ENCODE assay signal across 30 cellular contexts in genomic region chr17:41891135-41892065, GRCh38. TPM values are rescaled to one million over a fixed set of nuclear protein-coding genes. Genes with fewer than 3 reads are reported as not detected.
DNase-seq lines count a peak whose midpoint lies in the region; ATAC-seq and TF ChIP-seq lines count a peak whose summit lies in the region.
"Had no signal": no experiment of that assay in that cellular context is flagged by ENCODE, and none has a peak within 500 bp of the region (broad histone marks: within the 10 kb centered on the region; RNA-seq: fewer than 3 reads in every experiment).

No MANE protein-coding gene starts in this region.

- no peak for TF ChIP-seq POLR2A in Peyer's patch (IDR thresholded peaks at IDR 0.05)

- no peak overlapping the region for H3K27ac Mint-ChIP-seq in glutamatergic neuron (ENCODE audit: unreplicated experiment)
- H3K27ac Mint-ChIP-seq: neural progenitor cell; stimulated activated memory B cell treated with anti-CD40 and anti-IgM and Interleukin-4, amounts not matched to agents 10 μg/mL and 1 μg/mL and 100 μg/mL, for 72 hours had no signal

- peaks cover 0 to 13% (median 0%) of the 10 kb centered on the region in 4 donors for H3K4me1 ChIP-seq in Peyer's patch
- H3K4me1 ChIP-seq: left lung had no signal

- peak; percentile 31 for DNase-seq in EH (ENCODE audit: low read depth)
- DNase-seq in Peyer's patch = no peak
- DNase-seq in dermis blood vessel endothelial cell = peak; percentile 26
- peak; percentile 36 for DNase-seq in renal cortical epithelial cell (ENCODE audit: low read depth)
- DNase-seq in iPS-NIHi7 (ENCODE audit: extremely low spot score) = no peak
- no peak for DNase-seq in cerebellar nuclear complex (lab: John Stamatoyannopoulos, UW)
- DNase-seq in glutamatergic neuron = no peak
- DNase-seq: activated CD4-positive, alpha-beta T cell treated with anti-CD3 and anti-CD28 coated beads, Interleukin-2, amount 50 U/mL, for 48 hours; activated CD8-positive, alpha-beta memory T cell treated with anti-CD3 and anti-CD28 coated beads, Interleukin-2, amount 50 U/mL, for 4 hours; activated naive CD4-positive, alpha-beta T cell treated with Interleukin-2 at 50 U/mL for 16 hours; EL; HCEC 1CT; Kasumi-1; left lung; mesendoderm; NCI-H1436 treated with DMSO at 0.1 percent for 48 hours; NCI-H2107; NCI-H82; pancreas; retina; RPMI8226; T-helper 1 cell had no signal

- H3K9me3 Mint-ChIP-seq in glutamatergic neuron (ENCODE audit: unreplicated experiment) = peaks cover 5% of the 10 kb centered on the region
- H3K9me3 Mint-ChIP-seq: brain; neural progenitor cell; stimulated activated memory B cell treated with anti-CD40 and anti-IgM and Interleukin-4, amounts not matched to agents 10 μg/mL and 1 μg/mL and 100 μg/mL, for 72 hours had no signal

- no peak overlapping the region for H3K4me3 ChIP-seq in Peyer's patch
- H3K4me3 ChIP-seq: left lung, neural progenitor cell, pancreas had no signal

- H3K27me3 Mint-ChIP-seq in glutamatergic neuron (ENCODE audit: unreplicated experiment) = peaks cover 5% of the 10 kb centered on the region
- H3K27me3 Mint-ChIP-seq: brain; stimulated activated memory B cell treated with anti-CD40 and anti-IgM and Interleukin-4, amounts not matched to agents 10 μg/mL and 1 μg/mL and 100 μg/mL, for 72 hours had no signal

- no peak for ATAC-seq in HG02973 (IDR thresholded peaks at IDR 0.05; ENCODE audit: unreplicated experiment)
- ATAC-seq: activated CD4-positive, CD25-positive, alpha-beta regulatory T cell treated with anti-CD3 and anti-CD28 coated beads, Interleukin-2, amount 50 U/mL, for 24 hours; left lung; pancreas; stimulated activated memory B cell treated with anti-CD40 and anti-IgM and Interleukin-4, amounts not matched to agents 10 μg/mL and 1 μg/mL and 100 μg/mL, for 72 hours had no signal

- TF ChIP-seq CTCF in Peyer's patch (IDR thresholded peaks at IDR 0.05) = no peak
- no peak for TF ChIP-seq CTCF in glutamatergic neuron (IDR thresholded peaks at IDR 0.05; ENCODE audit: partially characterized antibody, unreplicated experiment)

- H3K27ac ChIP-seq in Peyer's patch = peak overlapping the region in 3 of 4 donors; percentile 4 to 70 (median 14)
- H3K27ac ChIP-seq: C4-2B, left lung, neural progenitor cell, pancreas had no signal

- no peaks in the 10 kb centered on the region for H3K27me3 ChIP-seq in Peyer's patch
- H3K27me3 ChIP-seq: left lung, neural progenitor cell, pancreas had no signal

- peaks cover 0 to 96% (median 0%) of the 10 kb centered on the region in 3 donors for H3K36me3 ChIP-seq in Peyer's patch

- H3K4me1 Mint-ChIP-seq in glutamatergic neuron (ENCODE audit: low read depth, unreplicated experiment) = peaks cover 3% of the 10 kb centered on the region
- H3K4me1 Mint-ChIP-seq: stimulated activated memory B cell treated with anti-CD40 and anti-IgM and Interleukin-4, amounts not matched to agents 10 μg/mL and 1 μg/mL and 100 μg/mL, for 72 hours had no signal

- no peaks in the 10 kb centered on the region for H3K9me3 ChIP-seq in Peyer's patch
- H3K9me3 ChIP-seq: left lung, pancreas had no signal

- no peak overlapping the region for H3K4me3 Mint-ChIP-seq in glutamatergic neuron (ENCODE audit: unreplicated experiment)
- H3K4me3 Mint-ChIP-seq: brain; neural progenitor cell; stimulated activated memory B cell treated with anti-CD40 and anti-IgM and Interleukin-4, amounts not matched to agents 10 μg/mL and 1 μg/mL and 100 μg/mL, for 72 hours had no signal

- H3K36me3 Mint-ChIP-seq in glutamatergic neuron (ENCODE audit: unreplicated experiment) = no peaks in the 10 kb centered on the region

RNA-seq across cellular contexts. Expression of gene KLHL11, which starts 26.2 kb away (rescaled TPM):
- total RNA-seq in Peyer's patch = 10 to 100 TPM in 1 of 4 donors, 1 to 10 TPM in 3; 7.4 to 10.5 (median 7.7) TPM
- 35.7 and 41.2 TPM in 2 replicates for total RNA-seq in dermis blood vessel endothelial cell
- total RNA-seq in renal cortical epithelial cell = 30.6 and 39.7 TPM in 2 replicates
- total RNA-seq in glutamatergic neuron (ENCODE audit: unreplicated experiment) = 17.4 TPM

RNA-seq across cellular contexts. Expression of gene ACLY, which starts 27.4 kb away (rescaled TPM):
- total RNA-seq in Peyer's patch (100 to 1,000 TPM in 1 of 4 donors, 10 to 100 TPM in 3; 54.5 to 108 (median 74.0) TPM), dermis blood vessel endothelial cell (195 and 384 TPM in 2 replicates), renal cortical epithelial cell (343 and 387 TPM in 2 replicates), glutamatergic neuron (ENCODE audit: unreplicated experiment) (625 TPM)

RNA-seq across cellular contexts. Expression of gene ODAD4, which starts 39.0 kb away (rescaled TPM):
- total RNA-seq in Peyer's patch (1 to 10 TPM in 1 of 4 donors, not detected in 3; 2.1 TPM), dermis blood vessel endothelial cell (0.28 and 0.34 TPM in 2 replicates), renal cortical epithelial cell (0.35 and 2.2 TPM in 2 replicates), glutamatergic neuron (ENCODE audit: unreplicated experiment) (3.4 TPM)

RNA-seq across cellular contexts. Expression of gene KLHL10, which starts 53.8 kb away (rescaled TPM):
- not detected for total RNA-seq in Peyer's patch
- 0.05 TPM in 1 of 2 replicates, not detected in the other for total RNA-seq in dermis blood vessel endothelial cell
- 0.15 TPM in 1 of 2 replicates, not detected in the other for total RNA-seq in renal cortical epithelial cell
- not detected for total RNA-seq in glutamatergic neuron (ENCODE audit: unreplicated experiment)
- total RNA-seq: left lung, pancreas, SK-MEL-5, skeletal muscle tissue had no signal

RNA-seq across cellular contexts. Expression of gene NT5C3B, which starts 55.4 kb away (rescaled TPM):
- total RNA-seq in Peyer's patch (10 to 100 TPM in 3 of 4 donors, 1 to 10 TPM in 1; 5.8 to 40.4 (median 20.1) TPM), dermis blood vessel endothelial cell (53.0 and 102 TPM in 2 replicates), renal cortical epithelial cell (43.4 and 74.0 TPM in 2 replicates), glutamatergic neuron (ENCODE audit: unreplicated experiment) (165 TPM)

Comparison
In these comparisons a context has a peak if more than half of its experiments do, and no peak if none do; other contexts are left out.
1. DNase-seq: peak in EH (single experiment), dermis blood vessel endothelial cell (single experiment) and renal cortical epithelial cell (single experiment); none in Peyer's patch (0 of 3), iPS-NIHi7 (single experiment), cerebellar nuclear complex (0 of 2) and glutamatergic neuron (single experiment).